In genomic region chr4:145887241-145887964, GRCh38 we compare ENCODE assay signal across 8 cellular contexts. TPM values are rescaled to one million over a fixed set of nuclear protein-coding genes. Genes with fewer than 3 reads are reported as not detected.
DNase-seq lines count a peak whose midpoint lies in the region; ATAC-seq and TF ChIP-seq lines count a peak whose summit lies in the region.

No MANE protein-coding gene starts in this region.

- no peaks in the 10 kb centered on the region for H3K9me3 Mint-ChIP-seq in activated CD8-positive, alpha-beta T cell treated with anti-CD3 and anti-CD28 coated beads for 36 hours
- no peaks in the 10 kb centered on the region for H3K9me3 Mint-ChIP-seq in activated CD8-positive, alpha-beta T cell treated with anti-CD3 and anti-CD28 coated beads, Interleukin-2, amount 10 ng/mL, durations not matched to agents 7 days and 5 days (ENCODE audit: insufficient read depth)

- peaks cover 54% of the 10 kb centered on the region for H3K36me3 Mint-ChIP-seq in activated CD8-positive, alpha-beta T cell treated with anti-CD3 and anti-CD28 coated beads for 36 hours (ENCODE audit: low read depth)
- H3K36me3 Mint-ChIP-seq in activated CD8-positive, alpha-beta T cell treated with anti-CD3 and anti-CD28 coated beads, Interleukin-2, amount 10 ng/mL, durations not matched to agents 7 days and 5 days (ENCODE audit: low read depth), result peaks cover 36% of the 10 kb centered on the region

- CTCF ChIA-PET in activated CD8-positive, alpha-beta T cell treated with anti-CD3 and anti-CD28 coated beads for 36 hours (lab: Charles Lee), result interaction anchor here (0.8 to 1.0 kb wide), 3 partner anchors 46 to 68 kb away, joined by 3 read pairs; no protein-coding TSS in a partner anchor
- CTCF ChIA-PET in activated CD8-positive, alpha-beta T cell treated with anti-CD3 and anti-CD28 coated beads, Interleukin-2, amount 10 ng/mL, durations not matched to agents 7 days and 5 days (lab: Charles Lee), result interaction anchor here (0.7 to 1.9 kb wide), 8 partner anchors 9 to 271 kb away, joined by 3 to 9 read pairs (median 3); no protein-coding TSS in a partner anchor

- H3K4me3 Mint-ChIP-seq in activated CD8-positive, alpha-beta T cell treated with anti-CD3 and anti-CD28 coated beads for 36 hours, result no peak overlapping the region
- no peak overlapping the region for H3K4me3 Mint-ChIP-seq in activated CD8-positive, alpha-beta T cell treated with anti-CD3 and anti-CD28 coated beads, Interleukin-2, amount 10 ng/mL, durations not matched to agents 7 days and 5 days

- H3K27me3 ChIP-seq in lung (ENCODE audit: control insufficient read depth, insufficient read depth), result no peaks in the 10 kb centered on the region
- H3K27me3 ChIP-seq in aorta (ENCODE audit: control insufficient read depth in 1 of 2, insufficient read depth in 2 of 2, low read length in 1 of 2), result no peaks in the 10 kb centered on the region
- no peaks in the 10 kb centered on the region for H3K27me3 ChIP-seq in HAP-1 (ENCODE audit: low read depth)

- H3K27ac ChIP-seq in coronary artery (peak overlapping the region; percentile 68 to 77), lung (ENCODE audit: low read depth in 1 of 2, low read length in 1 of 2) (peak overlapping the region; percentile 46 to 51), aorta (ENCODE audit: low read depth in 1 of 2, low read length in 2 of 2) (peak overlapping the region; percentile 36 to 91)

- H3K4me1 Mint-ChIP-seq in activated CD8-positive, alpha-beta T cell treated with anti-CD3 and anti-CD28 coated beads for 36 hours (ENCODE audit: low read depth), result peaks cover 30% of the 10 kb centered on the region
- H3K4me1 Mint-ChIP-seq in activated CD8-positive, alpha-beta T cell treated with anti-CD3 and anti-CD28 coated beads, Interleukin-2, amount 10 ng/mL, durations not matched to agents 7 days and 5 days (ENCODE audit: low read depth), result peaks cover 6% of the 10 kb centered on the region

- in situ Hi-C loops in HAP-1 (cut with MboI; ENCODE audit: low sequenced_read_pairs), result no loop called here

- 64 to 71% methylated on average over 10 of the region's 10 CpGs for WGBS in lung, 2 donors
- WGBS in aorta, 2 donors, result 10 to 11% methylated on average over 10 of the region's 10 CpGs

- no peak for TF ChIP-seq CTCF in activated CD8-positive, alpha-beta T cell treated with anti-CD3 and anti-CD28 coated beads for 36 hours (IDR thresholded peaks at IDR 0.05)
- TF ChIP-seq CTCF in coronary artery (IDR thresholded peaks at IDR 0.05) (no peak), lung (IDR thresholded peaks at IDR 0.05; ENCODE audit: control extremely low read depth, extremely low read depth) (no peak)

- intact Hi-C loops in activated CD8-positive, alpha-beta T cell treated with anti-CD3 and anti-CD28 coated beads for 36 hours (cut with micrococcal nuclease), result no loop called here
- intact Hi-C loops in aorta (cut with DNase I), result loop anchor here (2.0 to 5.0 kb wide), 3 partner anchors 50 to 155 kb away; partner anchors contain the start of gene ZNF827 (in 1 of the 2)

- H3K9me3 ChIP-seq in lung (ENCODE audit: control insufficient read depth in 2 of 2, insufficient read depth in 1 of 2, low read length in 1 of 2) (no peaks in the 10 kb centered on the region), aorta (ENCODE audit: control insufficient read depth, low read length) (no peaks in the 10 kb centered on the region), HAP-1 (no peaks in the 10 kb centered on the region)

- H3K4me1 ChIP-seq in lung (ENCODE audit: control insufficient read depth in 2 of 2, insufficient read depth in 2 of 2, low read length in 2 of 2) (peaks cover 2 to 6% of the 10 kb centered on the region in 2 donors), aorta (ENCODE audit: control insufficient read depth in 1 of 2, insufficient read depth in 2 of 2, low read length in 2 of 2) (peaks cover 0 to 4% of the 10 kb centered on the region in 2 donors), HAP-1 (peaks cover 3% of the 10 kb centered on the region; the same call in 1 of the 2 replicates)

- POLR2A ChIA-PET in activated CD8-positive, alpha-beta T cell treated with anti-CD3 and anti-CD28 coated beads for 36 hours (lab: Charles Lee), result interaction anchor here (0.7 kb wide), 1 partner anchor 25 kb away, joined by 3 read pairs; no protein-coding TSS in a partner anchor
- POLR2A ChIA-PET in activated CD8-positive, alpha-beta T cell treated with anti-CD3 and anti-CD28 coated beads, Interleukin-2, amount 10 ng/mL, durations not matched to agents 7 days and 5 days (lab: Charles Lee), result no interaction called here

- no peak for DNase-seq in activated CD8-positive, alpha-beta T cell treated with anti-CD3 and anti-CD28 coated beads for 36 hours
- no peak for DNase-seq in activated CD8-positive, alpha-beta T cell treated with anti-CD3 and anti-CD28 coated beads, Interleukin-2, amount 10 ng/mL, durations not matched to agents 7 days and 5 days
- no peak for DNase-seq in coronary artery (ENCODE audit: low spot score)
- DNase-seq in lung (ENCODE audit: low spot score), result no peak
- no peak for DNase-seq in aorta
- no peak for DNase-seq in stimulated activated naive CD4-positive, alpha-beta T cell (lab: John Stamatoyannopoulos, UW)
- DNase-seq in nucleus accumbens (lab: John Stamatoyannopoulos, UW), result no peak
- DNase-seq in HAP-1 (ENCODE audit: low spot score in 2 of 2), result no peak

- H3K27ac Mint-ChIP-seq in activated CD8-positive, alpha-beta T cell treated with anti-CD3 and anti-CD28 coated beads for 36 hours, result peak overlapping the region; percentile 3
- no peak overlapping the region for H3K27ac Mint-ChIP-seq in activated CD8-positive, alpha-beta T cell treated with anti-CD3 and anti-CD28 coated beads, Interleukin-2, amount 10 ng/mL, durations not matched to agents 7 days and 5 days

- H3K4me3 ChIP-seq in coronary artery (peak overlapping the region; percentile 29), lung (no peak overlapping the region), aorta (ENCODE audit: low read length in 2 of 2) (no peak overlapping the region), HAP-1 (no peak overlapping the region)

- no peak for ATAC-seq in activated CD8-positive, alpha-beta T cell treated with anti-CD3 and anti-CD28 coated beads for 36 hours
- no peak for ATAC-seq in activated CD8-positive, alpha-beta T cell treated with anti-CD3 and anti-CD28 coated beads, Interleukin-2, amount 10 ng/mL, durations not matched to agents 7 days and 5 days
- peak; percentile 27 for ATAC-seq in lung (ENCODE audit: insufficient read depth, low FRiP score)
- ATAC-seq in aorta (ENCODE audit: low FRiP score), result peak; percentile 71

- H3K27me3 Mint-ChIP-seq in activated CD8-positive, alpha-beta T cell treated with anti-CD3 and anti-CD28 coated beads for 36 hours, result no peaks in the 10 kb centered on the region
- no peaks in the 10 kb centered on the region for H3K27me3 Mint-ChIP-seq in activated CD8-positive, alpha-beta T cell treated with anti-CD3 and anti-CD28 coated beads, Interleukin-2, amount 10 ng/mL, durations not matched to agents 7 days and 5 days (ENCODE audit: low read depth)

- peaks cover 2 to 5% of the 10 kb centered on the region in 2 donors for H3K36me3 ChIP-seq in lung (ENCODE audit: control insufficient read depth in 2 of 2, insufficient read depth in 2 of 2, low read length in 2 of 2)
- H3K36me3 ChIP-seq in aorta (ENCODE audit: control insufficient read depth in 1 of 2, insufficient read depth in 2 of 2, low read length in 1 of 2), result no peaks in the 10 kb centered on the region
- peaks cover 10% of the 10 kb centered on the region; the same call in 1 of the 2 replicates for H3K36me3 ChIP-seq in HAP-1 (replicated peaks)

RNA-seq across cellular contexts. Expression of gene ZNF827, which starts 51.2 kb away (rescaled TPM):
- total RNA-seq in activated CD8-positive, alpha-beta T cell treated with anti-CD3 and anti-CD28 coated beads for 36 hours, result 10 to 100 TPM; 28.4 to 31.1 TPM
- 10 to 100 TPM; 13.6 to 14.8 TPM for total RNA-seq in activated CD8-positive, alpha-beta T cell treated with anti-CD3 and anti-CD28 coated beads, Interleukin-2, amount 10 ng/mL, durations not matched to agents 7 days and 5 days
- 10 to 100 TPM; 12.6 to 27.4 TPM for total RNA-seq in lung
- 1 to 10 TPM; 2.7 to 3.7 TPM for polyA plus RNA-seq in lung
- 10 to 100 TPM; 19.5 to 29.2 TPM for total RNA-seq in aorta
- polyA plus RNA-seq in aorta, result 1 to 10 TPM; 2.6 to 5.1 TPM

Comparison
In these comparisons a context has a peak if more than half of its experiments do, and no peak if none do; other contexts are left out.
1. ATAC-seq: peak in lung (single experiment) and aorta (single experiment); none in activated CD8-positive, alpha-beta T cell treated with anti-CD3 and anti-CD28 coated beads for 36 hours (single experiment) and activated CD8-positive, alpha-beta T cell treated with anti-CD3 and anti-CD28 coated beads, Interleukin-2, amount 10 ng/mL, durations not matched to agents 7 days and 5 days (single experiment).
2. Peak in every context shown above with its lines, with median percentiles within 50 percentile points of each other: H3K27ac ChIP-seq.